Comparison of ENCODE assay signal across 8 cellular contexts in genomic region chr1:160030657-160031367, GRCh38. TPM values are rescaled to one million over a fixed set of nuclear protein-coding genes. Genes with fewer than 3 reads are reported as not detected.
DNase-seq lines count a peak whose midpoint lies in the region; ATAC-seq and TF ChIP-seq lines count a peak whose summit lies in the region.

No MANE protein-coding gene starts in this region.

- H3K4me3 Mint-ChIP-seq in Calu3 (ENCODE audit: low read depth, unreplicated experiment): peak overlapping the region; percentile 98
- peak overlapping the region; percentile 97 for H3K4me3 Mint-ChIP-seq in chondrocyte (ENCODE audit: unreplicated experiment)
- H3K4me3 Mint-ChIP-seq in memory B cell: peak overlapping the region; percentile 98
- peak overlapping the region; percentile 96 for H3K4me3 Mint-ChIP-seq in type B pancreatic cell

- BruUV-seq in Calu3 (replicated peaks; lab: Mats Ljungman, UMichigan): no TSS peak

- DNase-seq in Calu3 (no peak), NCI-H345 treated with DMSO at 0.1 percent for 48 hours (lab: John Stamatoyannopoulos, UW; ENCODE audit: unreplicated experiment) (peak; percentile 13), chondrocyte (ENCODE audit: low spot score) (no peak), memory B cell (ENCODE audit: low spot score in 2 of 2) (no peak), type B pancreatic cell (ENCODE audit: extremely low spot score, unreplicated experiment) (no peak), NCI-H1930 (lab: John Stamatoyannopoulos, UW) (no peak), DMS79 treated with DMSO at 0.1 percent for 48 hours (lab: John Stamatoyannopoulos, UW) (no peak)

- peak; percentile 18 for ATAC-seq in GM21367 (IDR thresholded peaks at IDR 0.05; ENCODE audit: unreplicated experiment)
- ATAC-seq in memory B cell (ENCODE audit: low read depth): peak; percentile 16

- H3K36me3 Mint-ChIP-seq in Calu3 (ENCODE audit: insufficient read depth, unreplicated experiment) (peaks cover 26% of the 10 kb centered on the region), chondrocyte (ENCODE audit: low read depth) (peaks cover 3% of the 10 kb centered on the region), memory B cell (no peaks in the 10 kb centered on the region), type B pancreatic cell (no peaks in the 10 kb centered on the region)

- CTCF ChIA-PET in Calu3 (lab: Charles Lee): interaction anchor here (0.8 to 1.3 kb wide), 4 partner anchors 23 to 163 kb away, joined by 3 to 5 read pairs (median 3); no protein-coding TSS in a partner anchor

- H3K27me3 Mint-ChIP-seq in Calu3 (ENCODE audit: unreplicated experiment) (no peaks in the 10 kb centered on the region), chondrocyte (ENCODE audit: low read depth) (peaks cover 18% of the 10 kb centered on the region), memory B cell (no peaks in the 10 kb centered on the region), type B pancreatic cell (peaks cover 14% of the 10 kb centered on the region)

- TF ChIP-seq CTCF in Calu3 (IDR thresholded peaks at IDR 0.05; ENCODE audit: unreplicated experiment) (no peak), chondrocyte (IDR thresholded peaks at IDR 0.05) (no peak), type B pancreatic cell (conservative IDR thresholded peaks at IDR 0.05) (no peak)

- peaks cover 18% of the 10 kb centered on the region for H3K4me1 Mint-ChIP-seq in Calu3 (ENCODE audit: low read depth, unreplicated experiment)
- H3K4me1 Mint-ChIP-seq in chondrocyte (ENCODE audit: low read depth): peaks cover 20% of the 10 kb centered on the region
- peaks cover 23% of the 10 kb centered on the region for H3K4me1 Mint-ChIP-seq in memory B cell
- peaks cover 18% of the 10 kb centered on the region for H3K4me1 Mint-ChIP-seq in type B pancreatic cell (ENCODE audit: unreplicated experiment)

- no peaks in the 10 kb centered on the region for H3K9me3 Mint-ChIP-seq in Calu3 (ENCODE audit: low read depth, unreplicated experiment)
- no peaks in the 10 kb centered on the region for H3K9me3 Mint-ChIP-seq in chondrocyte (ENCODE audit: low read depth)
- H3K9me3 Mint-ChIP-seq in memory B cell: no peaks in the 10 kb centered on the region
- H3K9me3 Mint-ChIP-seq in type B pancreatic cell: no peaks in the 10 kb centered on the region

- intact Hi-C loops in Calu3 (cut with micrococcal nuclease; ENCODE audit: unreplicated experiment): loop anchor here (5.0 kb wide), 1 partner anchor 46 kb away; no protein-coding TSS in a partner anchor

- H3K27ac Mint-ChIP-seq in Calu3 (ENCODE audit: unreplicated experiment) (peak overlapping the region; percentile 88), chondrocyte (ENCODE audit: unreplicated experiment) (no peak overlapping the region), memory B cell (peak overlapping the region; percentile 65), type B pancreatic cell (peak overlapping the region; percentile 88)

RNA-seq across cellular contexts. Expression of gene PIGM, which starts 1.0 kb away (rescaled TPM):
- total RNA-seq in Calu3 (2022): 13.2 and 14.1 TPM in 2 replicates
- total RNA-seq in chondrocyte: 5.7 to 6.9 TPM (median 6.5 TPM) in 3 replicates
- total RNA-seq in type B pancreatic cell (ENCODE audit: low replicate concordance): 9.4 and 12.0 TPM in 2 replicates

RNA-seq across cellular contexts. Expression of gene KCNJ10, which starts 39.1 kb away (rescaled TPM):
- total RNA-seq in Calu3 (2022) (not detected in 2 replicates), chondrocyte (not detected in 3 replicates), type B pancreatic cell (ENCODE audit: low replicate concordance) (not detected in 2 replicates)

RNA-seq across cellular contexts. Expression of gene KCNJ9, which starts 50.5 kb away (rescaled TPM):
- total RNA-seq in Calu3 (2022) (not detected in 2 replicates), chondrocyte (not detected in 3 replicates), type B pancreatic cell (ENCODE audit: low replicate concordance) (not detected in 2 replicates)
